28 cellular contexts compared by ENCODE assay signal in genomic region chrY:14755571-14755970, GRCh38.
DNase-seq lines count a peak whose midpoint lies in the region; ATAC-seq lines count a peak whose summit lies in the region.
"Had no signal": no experiment of that assay in that cellular context is flagged by ENCODE, and none has a peak within 500 bp of the region (broad histone marks: within the 10 kb centered on the region; RNA-seq: fewer than 3 reads in every experiment).

No MANE protein-coding gene starts in this region.

- ATAC-seq in T-helper 17 cell = no peak
- ATAC-seq in left lobe of liver = peak; percentile 62
- ATAC-seq: A549; CD8-positive, alpha-beta T cell had no signal

- no peak for DNase-seq in T-helper 17 cell
- DNase-seq in left lobe of liver (ENCODE audit: low spot score) = no peak
- no peak for DNase-seq in H7
- no peak for DNase-seq in C1 segment of cervical spinal cord (lab: John Stamatoyannopoulos, UW)
- DNase-seq: 8988T; ACHN; AML-193; BE2C; Caco-2; Calu3; CD4-positive, alpha-beta memory T cell; CD4-positive, alpha-beta T cell; CD4-positive, CD25-positive, alpha-beta regulatory T cell; CD8-positive, alpha-beta memory T cell; CD8-positive, alpha-beta T cell; COR-L47; DMS 273 treated with DMSO at 0.1 percent for 48 hours; DMS153; DMS53; DMS79; DMS79 treated with DMSO at 0.1 percent for 48 hours; DND-41; EL had no signal

- H3K9me3 ChIP-seq in T-helper 17 cell (ENCODE audit: control insufficient read depth, low read length, poor library complexity, severe bottlenecking) = no peaks in the 10 kb centered on the region
- H3K9me3 ChIP-seq: A549; BE2C; BLaER1; BLaER1 treated with 17β-estradiol and CSF1 and Interleukin-3, amounts not matched to agents 10 nM and 100 nM; Caco-2 had no signal

- H3K4me1 Mint-ChIP-seq in T-helper 17 cell = no peaks in the 10 kb centered on the region
- H3K4me1 Mint-ChIP-seq: B cell; CD14-positive monocyte; CD4-positive, alpha-beta memory T cell; CD4-positive, CD25-positive, alpha-beta regulatory T cell; CD8-positive, alpha-beta memory T cell had no signal

- no peaks in the 10 kb centered on the region for H3K27me3 Mint-ChIP-seq in T-helper 17 cell
- H3K27me3 Mint-ChIP-seq: B cell; CD4-positive, alpha-beta memory T cell; CD4-positive, alpha-beta T cell; CD4-positive, CD25-positive, alpha-beta regulatory T cell; CD8-positive, alpha-beta memory T cell had no signal

- H3K4me3 ChIP-seq in H7 (ENCODE audit: insufficient read depth, low read depth, low read length) = no peak overlapping the region
- H3K4me3 ChIP-seq: A549; BLaER1; BLaER1 treated with 17β-estradiol and CSF1 and Interleukin-3, amounts not matched to agents 10 nM and 100 nM had no signal

- peak overlapping the region; percentile 59 for H3K27ac Mint-ChIP-seq in T-helper 17 cell
- H3K27ac Mint-ChIP-seq: B cell; CD14-positive monocyte; CD4-positive, alpha-beta memory T cell; CD4-positive, alpha-beta T cell; CD4-positive, CD25-positive, alpha-beta regulatory T cell; CD8-positive, alpha-beta memory T cell; CD8-positive, alpha-beta T cell had no signal

- no peaks in the 10 kb centered on the region for H3K36me3 Mint-ChIP-seq in T-helper 17 cell (ENCODE audit: low read depth)
- H3K36me3 Mint-ChIP-seq: CD14-positive monocyte; CD4-positive, alpha-beta memory T cell; CD4-positive, CD25-positive, alpha-beta regulatory T cell; CD8-positive, alpha-beta memory T cell; CD8-positive, alpha-beta T cell had no signal

- H3K27me3 ChIP-seq in H7 (ENCODE audit: control insufficient read depth, insufficient read depth, low read length) = no peaks in the 10 kb centered on the region
- H3K27me3 ChIP-seq: BE2C; BLaER1; BLaER1 treated with 17β-estradiol and CSF1 and Interleukin-3, amounts not matched to agents 10 nM and 100 nM had no signal

- no peak overlapping the region for H3K4me3 Mint-ChIP-seq in T-helper 17 cell
- H3K4me3 Mint-ChIP-seq: B cell; CD14-positive monocyte; CD4-positive, alpha-beta memory T cell; CD4-positive, alpha-beta T cell; CD4-positive, CD25-positive, alpha-beta regulatory T cell; CD8-positive, alpha-beta memory T cell; CD8-positive, alpha-beta T cell had no signal

- no peaks in the 10 kb centered on the region for H3K36me3 ChIP-seq in H7 (replicated peaks; ENCODE audit: control insufficient read depth, insufficient read depth, low read length)
- H3K36me3 ChIP-seq: BE2C; BLaER1; BLaER1 treated with 17β-estradiol and CSF1 and Interleukin-3, amounts not matched to agents 10 nM and 100 nM had no signal
